In the genomic region with DNA sequence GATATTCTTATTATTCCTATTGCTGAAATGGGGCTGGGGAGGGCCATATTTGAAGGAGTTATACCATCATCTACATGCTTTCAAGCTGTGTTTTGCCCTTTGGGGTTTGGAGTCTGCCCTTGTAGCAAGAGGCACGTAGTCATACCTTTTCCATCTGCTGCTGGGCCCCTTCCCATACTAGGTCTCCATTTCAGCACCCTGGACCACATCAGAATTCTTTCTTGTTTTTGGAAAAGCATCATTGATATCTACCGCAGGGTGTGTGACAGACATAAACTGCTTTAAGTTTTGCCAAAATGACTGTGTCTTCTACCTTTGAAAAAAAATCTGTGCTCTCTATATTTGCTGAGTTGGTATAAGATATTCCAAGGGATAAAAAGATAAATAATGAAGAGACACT, we compare ENCODE assay signal across 26 cellular contexts.
"Had no signal": no experiment of that assay in that cellular context is flagged by ENCODE, and none has a peak within 500 bp of the region (broad histone marks: within the 10 kb centered on the region; RNA-seq: fewer than 3 reads in every experiment).

No MANE protein-coding gene starts in this region.

- H2AFZ ChIP-seq: hepatocyte, parathyroid adenoma had no signal

- H3K9me3 ChIP-seq: colonic mucosa, gastroesophageal sphincter, heart left ventricle, lower lobe of right lung, spleen, testis, tibial artery had no signal

- H3K4me1 ChIP-seq: colonic mucosa, lower lobe of right lung, testis had no signal

- H3K36me3 ChIP-seq: colonic mucosa, lower lobe of right lung had no signal

- H3K4me3 ChIP-seq: colonic mucosa, gastroesophageal sphincter, heart left ventricle, hepatocyte, lower lobe of right lung, skin epidermis, spleen, testis, tibial artery had no signal

- ATAC-seq: esophagus mucosa; gastroesophageal sphincter; left lobe of liver; lower lobe of right lung; naive thymus-derived CD8-positive, alpha-beta T cell; stimulated activated memory B cell treated with anti-CD40 and anti-IgM and Interleukin-4, amounts not matched to agents 10 μg/mL and 1 μg/mL and 100 μg/mL, for 72 hours; stimulated activated naive CD8-positive, alpha-beta T cell treated with anti-CD3 and anti-CD28 coated beads, Interleukin-15, Interleukin-2, amounts not matched to agents 100 U/mL and 50 U/mL, for 24 hours had no signal

- DNase-seq: colonic mucosa; effector CD8-positive, alpha-beta T cell; endodermal cell; foreskin fibroblast; heart left ventricle; kidney; lower lobe of right lung; naive thymus-derived CD8-positive, alpha-beta T cell; nephron progenitor cell; spleen; stimulated activated CD4-positive, alpha-beta T cell treated with anti-CD3 and anti-CD28 coated beads, Interleukin-4, amount 100 ng/mL, for 4 hours; stimulated activated naive CD8-positive, alpha-beta T cell treated with anti-CD3 and anti-CD28 coated beads, Interleukin-15, Interleukin-2, amounts not matched to agents 100 U/mL and 50 U/mL, for 24 hours; substantia nigra; testis; tibial artery had no signal

- H3K27ac Mint-ChIP-seq: dendritic cell treated with granulocyte-macrophage colony-stimulating factor and Interleukin-4, amounts not matched to agents 40 ng/mL and 50 ng/mL, for 4 days; endodermal cell; naive thymus-derived CD8-positive, alpha-beta T cell; nephron progenitor cell; progenitor cell of endocrine pancreas; stimulated activated memory B cell treated with anti-CD40 and anti-IgM and Interleukin-4, amounts not matched to agents 10 μg/mL and 1 μg/mL and 100 μg/mL, for 72 hours; type B pancreatic cell had no signal

- H3K4me2 ChIP-seq: hepatocyte had no signal

- H3K4me1 Mint-ChIP-seq: naive thymus-derived CD8-positive, alpha-beta T cell; stimulated activated memory B cell treated with anti-CD40 and anti-IgM and Interleukin-4, amounts not matched to agents 10 μg/mL and 1 μg/mL and 100 μg/mL, for 72 hours had no signal

- FAIRE-seq: kidney had no signal

- H3K27ac ChIP-seq: colonic mucosa, epithelial cell of prostate, hepatocyte, lower lobe of right lung, parathyroid adenoma, skin epidermis, spleen, testis, tibial artery had no signal

- H3K9me3 Mint-ChIP-seq: dendritic cell treated with granulocyte-macrophage colony-stimulating factor and Interleukin-4, amounts not matched to agents 40 ng/mL and 50 ng/mL, for 4 days; endodermal cell; naive thymus-derived CD8-positive, alpha-beta T cell; nephron progenitor cell; stimulated activated memory B cell treated with anti-CD40 and anti-IgM and Interleukin-4, amounts not matched to agents 10 μg/mL and 1 μg/mL and 100 μg/mL, for 72 hours had no signal

- H3K27me3 ChIP-seq: colonic mucosa, gastroesophageal sphincter, heart left ventricle, hepatocyte, spleen, testis, tibial artery had no signal

- H3K9ac ChIP-seq: parathyroid adenoma had no signal

- H3K4me3 Mint-ChIP-seq: dendritic cell treated with granulocyte-macrophage colony-stimulating factor and Interleukin-4, amounts not matched to agents 40 ng/mL and 50 ng/mL, for 4 days; endodermal cell; naive thymus-derived CD8-positive, alpha-beta T cell; nephron progenitor cell; stimulated activated memory B cell treated with anti-CD40 and anti-IgM and Interleukin-4, amounts not matched to agents 10 μg/mL and 1 μg/mL and 100 μg/mL, for 72 hours; type B pancreatic cell had no signal

- H3K36me3 Mint-ChIP-seq: naive thymus-derived CD8-positive, alpha-beta T cell; stimulated activated memory B cell treated with anti-CD40 and anti-IgM and Interleukin-4, amounts not matched to agents 10 μg/mL and 1 μg/mL and 100 μg/mL, for 72 hours had no signal

- H3K27me3 Mint-ChIP-seq: dendritic cell treated with granulocyte-macrophage colony-stimulating factor and Interleukin-4, amounts not matched to agents 40 ng/mL and 50 ng/mL, for 4 days; progenitor cell of endocrine pancreas; stimulated activated memory B cell treated with anti-CD40 and anti-IgM and Interleukin-4, amounts not matched to agents 10 μg/mL and 1 μg/mL and 100 μg/mL, for 72 hours; type B pancreatic cell had no signal
